Comparison of ENCODE assay signal across 1 cellular context in the genomic region with DNA sequence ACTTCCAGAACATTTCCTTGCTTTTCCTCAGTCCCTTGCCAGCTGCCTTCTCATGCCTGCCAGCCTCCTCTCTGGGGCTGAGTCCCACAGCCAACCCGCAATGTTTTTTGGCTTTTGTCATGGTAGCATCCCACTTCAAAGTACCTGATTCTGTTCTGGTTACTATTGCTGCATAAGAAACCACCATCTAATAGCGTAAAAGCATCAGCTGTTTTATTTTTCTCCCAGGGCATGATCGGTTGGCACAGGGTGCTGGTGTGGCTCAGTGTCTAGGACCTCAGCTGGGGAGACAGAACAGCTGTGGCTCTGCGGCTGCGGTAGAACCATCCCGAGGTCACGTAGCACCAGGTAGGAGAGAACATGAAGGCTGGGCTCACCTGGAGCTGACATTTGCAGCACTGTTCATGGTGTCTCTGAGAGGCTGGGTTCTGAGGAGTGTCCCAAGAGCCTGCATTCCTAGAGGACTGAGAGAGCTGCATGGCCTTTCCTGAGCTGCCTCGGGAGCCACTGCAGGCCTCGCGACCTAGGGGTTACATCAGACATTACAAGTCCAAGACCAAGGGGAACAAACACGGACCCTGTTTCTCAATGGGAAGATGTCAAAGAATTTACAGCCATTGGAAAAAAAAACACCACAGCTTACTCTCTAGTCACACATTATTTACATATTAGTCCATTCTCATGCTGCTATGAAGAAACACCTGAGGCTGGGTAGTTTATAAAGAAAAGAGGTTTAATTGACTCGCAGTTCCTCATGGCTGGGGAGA.
TF ChIP-seq lines count a peak whose summit lies in the region.

No MANE protein-coding gene starts in this region.

TF ChIP-seq in GM23338, 12 proteins besides CTCF, POLR2A, EP300 and RAD21 (continued from another document):
- TF ChIP-seq, protein P1, sequence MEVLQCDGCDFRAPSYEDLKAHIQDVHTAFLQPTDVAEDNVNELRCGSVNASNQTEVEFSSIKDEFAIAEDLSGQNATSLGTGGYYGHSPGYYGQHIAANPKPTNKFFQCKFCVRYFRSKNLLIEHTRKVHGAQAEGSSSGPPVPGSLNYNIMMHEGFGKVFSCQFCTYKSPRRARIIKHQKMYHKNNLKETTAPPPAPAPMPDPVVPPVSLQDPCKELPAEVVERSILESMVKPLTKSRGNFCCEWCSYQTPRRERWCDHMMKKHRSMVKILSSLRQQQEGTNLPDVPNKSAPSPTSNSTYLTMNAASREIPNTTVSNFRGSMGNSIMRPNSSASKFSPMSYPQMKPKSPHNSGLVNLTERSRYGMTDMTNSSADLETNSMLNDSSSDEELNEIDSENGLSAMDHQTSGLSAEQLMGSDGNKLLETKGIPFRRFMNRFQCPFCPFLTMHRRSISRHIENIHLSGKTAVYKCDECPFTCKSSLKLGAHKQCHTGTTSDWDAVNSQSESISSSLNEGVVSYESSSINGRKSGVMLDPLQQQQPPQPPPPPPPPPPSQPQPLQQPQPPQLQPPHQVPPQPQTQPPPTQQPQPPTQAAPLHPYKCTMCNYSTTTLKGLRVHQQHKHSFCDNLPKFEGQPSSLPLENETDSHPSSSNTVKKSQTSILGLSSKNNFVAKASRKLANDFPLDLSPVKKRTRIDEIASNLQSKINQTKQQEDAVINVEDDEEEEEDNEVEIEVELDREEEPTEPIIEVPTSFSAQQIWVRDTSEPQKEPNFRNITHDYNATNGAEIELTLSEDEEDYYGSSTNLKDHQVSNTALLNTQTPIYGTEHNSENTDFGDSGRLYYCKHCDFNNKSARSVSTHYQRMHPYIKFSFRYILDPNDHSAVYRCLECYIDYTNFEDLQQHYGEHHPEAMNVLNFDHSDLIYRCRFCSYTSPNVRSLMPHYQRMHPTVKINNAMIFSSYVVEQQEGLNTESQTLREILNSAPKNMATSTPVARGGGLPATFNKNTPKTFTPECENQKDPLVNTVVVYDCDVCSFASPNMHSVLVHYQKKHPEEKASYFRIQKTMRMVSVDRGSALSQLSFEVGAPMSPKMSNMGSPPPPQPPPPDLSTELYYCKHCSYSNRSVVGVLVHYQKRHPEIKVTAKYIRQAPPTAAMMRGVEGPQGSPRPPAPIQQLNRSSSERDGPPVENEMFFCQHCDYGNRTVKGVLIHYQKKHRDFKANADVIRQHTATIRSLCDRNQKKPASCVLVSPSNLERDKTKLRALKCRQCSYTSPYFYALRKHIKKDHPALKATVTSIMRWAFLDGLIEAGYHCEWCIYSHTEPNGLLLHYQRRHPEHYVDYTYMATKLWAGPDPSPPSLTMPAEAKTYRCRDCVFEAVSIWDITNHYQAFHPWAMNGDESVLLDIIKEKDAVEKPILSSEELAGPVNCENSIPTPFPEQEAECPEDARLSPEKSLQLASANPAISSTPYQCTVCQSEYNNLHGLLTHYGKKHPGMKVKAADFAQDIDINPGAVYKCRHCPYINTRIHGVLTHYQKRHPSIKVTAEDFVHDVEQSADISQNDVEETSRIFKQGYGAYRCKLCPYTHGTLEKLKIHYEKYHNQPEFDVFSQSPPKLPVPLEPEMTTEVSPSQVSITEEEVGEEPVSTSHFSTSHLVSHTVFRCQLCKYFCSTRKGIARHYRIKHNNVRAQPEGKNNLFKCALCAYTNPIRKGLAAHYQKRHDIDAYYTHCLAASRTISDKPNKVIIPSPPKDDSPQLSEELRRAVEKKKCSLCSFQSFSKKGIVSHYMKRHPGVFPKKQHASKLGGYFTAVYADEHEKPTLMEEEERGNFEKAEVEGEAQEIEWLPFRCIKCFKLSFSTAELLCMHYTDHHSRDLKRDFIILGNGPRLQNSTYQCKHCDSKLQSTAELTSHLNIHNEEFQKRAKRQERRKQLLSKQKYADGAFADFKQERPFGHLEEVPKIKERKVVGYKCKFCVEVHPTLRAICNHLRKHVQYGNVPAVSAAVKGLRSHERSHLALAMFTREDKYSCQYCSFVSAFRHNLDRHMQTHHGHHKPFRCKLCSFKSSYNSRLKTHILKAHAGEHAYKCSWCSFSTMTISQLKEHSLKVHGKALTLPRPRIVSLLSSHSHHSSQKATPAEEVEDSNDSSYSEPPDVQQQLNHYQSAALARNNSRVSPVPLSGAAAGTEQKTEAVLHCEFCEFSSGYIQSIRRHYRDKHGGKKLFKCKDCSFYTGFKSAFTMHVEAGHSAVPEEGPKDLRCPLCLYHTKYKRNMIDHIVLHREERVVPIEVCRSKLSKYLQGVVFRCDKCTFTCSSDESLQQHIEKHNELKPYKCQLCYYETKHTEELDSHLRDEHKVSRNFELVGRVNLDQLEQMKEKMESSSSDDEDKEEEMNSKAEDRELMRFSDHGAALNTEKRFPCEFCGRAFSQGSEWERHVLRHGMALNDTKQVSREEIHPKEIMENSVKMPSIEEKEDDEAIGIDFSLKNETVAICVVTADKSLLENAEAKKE (CRISPR knock-in tag; IDR thresholded peaks at IDR 0.05), result no peak
- TF ChIP-seq NANOG (IDR thresholded peaks at IDR 0.05; ENCODE audit: borderline replicate concordance), result no peak
- TF ChIP-seq STAT1 (IDR thresholded peaks at IDR 0.05; ENCODE audit: unreplicated experiment), result no peak
